8 cellular contexts compared by ENCODE assay signal in genomic region chr1:58782308-58783089, GRCh38. TPM values are rescaled to one million over a fixed set of nuclear protein-coding genes. Genes with fewer than 3 reads are reported as not detected.
A peak's percentile ranks its signal among the peaks of the same experiment; 100 is the strongest.
DNase-seq lines count a peak whose midpoint lies in the region; ATAC-seq and TF ChIP-seq lines count a peak whose summit lies in the region.

No MANE protein-coding gene starts in this region.

- peaks cover 44% of the 10 kb centered on the region for H3K27me3 ChIP-seq in DOHH2 (ENCODE audit: control insufficient read depth, low read length)
- H3K27me3 ChIP-seq in thymus (ENCODE audit: control insufficient read depth, insufficient read depth), result no peaks in the 10 kb centered on the region

- peaks cover 23% of the 10 kb centered on the region for H3K36me3 Mint-ChIP-seq in activated naive CD4-positive, alpha-beta T cell treated with anti-CD3 and anti-CD28 coated beads, Interleukin-2, amount 10 ng/mL, durations not matched to agents 7 days and 5 days
- peaks cover 5% of the 10 kb centered on the region for H3K36me3 Mint-ChIP-seq in glutamatergic neuron (ENCODE audit: unreplicated experiment)
- peaks cover 13% of the 10 kb centered on the region for H3K36me3 Mint-ChIP-seq in osteocyte (ENCODE audit: unreplicated experiment)

- WGBS in thymus, result 1% methylated on average over 72 of the region's 72 CpGs

- no peaks in the 10 kb centered on the region for H3K9me3 Mint-ChIP-seq in activated naive CD4-positive, alpha-beta T cell treated with anti-CD3 and anti-CD28 coated beads, Interleukin-2, amount 10 ng/mL, durations not matched to agents 7 days and 5 days
- H3K9me3 Mint-ChIP-seq in glutamatergic neuron (ENCODE audit: unreplicated experiment) (peaks cover 22% of the 10 kb centered on the region), osteocyte (ENCODE audit: unreplicated experiment) (no peaks in the 10 kb centered on the region)

- H3K4me2 ChIP-seq in DOHH2 (ENCODE audit: low read length), result peak overlapping the region; percentile 98

- H3K27ac ChIP-seq in DOHH2 (ENCODE audit: low read depth, low read length) (no peak overlapping the region), thymus (ENCODE audit: low read depth) (peak overlapping the region; percentile 98)

- H3K4me1 Mint-ChIP-seq in activated naive CD4-positive, alpha-beta T cell treated with anti-CD3 and anti-CD28 coated beads, Interleukin-2, amount 10 ng/mL, durations not matched to agents 7 days and 5 days, result peaks cover 33% of the 10 kb centered on the region
- H3K4me1 Mint-ChIP-seq in glutamatergic neuron (ENCODE audit: low read depth, unreplicated experiment), result peaks cover 2% of the 10 kb centered on the region
- peaks cover 40% of the 10 kb centered on the region for H3K4me1 Mint-ChIP-seq in osteocyte (ENCODE audit: unreplicated experiment)

- no peaks in the 10 kb centered on the region for H3K36me3 ChIP-seq in DOHH2 (ENCODE audit: control insufficient read depth, low read length)
- H3K36me3 ChIP-seq in thymus (ENCODE audit: control insufficient read depth, insufficient read depth), result no peaks in the 10 kb centered on the region

- H3F3A ChIP-seq in DOHH2 (ENCODE audit: control insufficient read depth, insufficient read depth), result peaks cover 8% of the 10 kb centered on the region

- peaks cover 9% of the 10 kb centered on the region; the same call in 1 of the 2 replicates for H4K20me1 ChIP-seq in DOHH2 (ENCODE audit: control insufficient read depth, insufficient read depth, low read depth, low read length)

- H3K4me3 ChIP-seq in DOHH2 (ENCODE audit: low read length) (peak overlapping the region; percentile 83), thymus (ENCODE audit: low read length) (peak overlapping the region; percentile 69)

- peak; percentile 54 for DNase-seq in RPMI7951 (ENCODE audit: low read depth)
- DNase-seq in activated naive CD4-positive, alpha-beta T cell treated with anti-CD3 and anti-CD28 coated beads, Interleukin-2, amount 10 ng/mL, durations not matched to agents 7 days and 5 days, result peak; percentile 74
- peak; percentile 72 for DNase-seq in glutamatergic neuron
- peak; percentile 86 for DNase-seq in osteocyte (ENCODE audit: extremely low spot score, unreplicated experiment)
- DNase-seq in A172 (ENCODE audit: low spot score), result no peak

- H3K4me1 ChIP-seq in DOHH2 (ENCODE audit: control insufficient read depth, low read length) (peaks cover 26% of the 10 kb centered on the region), thymus (ENCODE audit: control insufficient read depth, insufficient read depth, low read length) (peaks cover 11% of the 10 kb centered on the region)

- peaks cover 32% of the 10 kb centered on the region for H3K27me3 Mint-ChIP-seq in activated naive CD4-positive, alpha-beta T cell treated with anti-CD3 and anti-CD28 coated beads, Interleukin-2, amount 10 ng/mL, durations not matched to agents 7 days and 5 days
- H3K27me3 Mint-ChIP-seq in glutamatergic neuron (ENCODE audit: unreplicated experiment) (peaks cover 14% of the 10 kb centered on the region), osteocyte (ENCODE audit: unreplicated experiment) (no peaks in the 10 kb centered on the region)

- H3K4me3 Mint-ChIP-seq in activated naive CD4-positive, alpha-beta T cell treated with anti-CD3 and anti-CD28 coated beads, Interleukin-2, amount 10 ng/mL, durations not matched to agents 7 days and 5 days, result peak overlapping the region; percentile 81
- peak overlapping the region; percentile 97 for H3K4me3 Mint-ChIP-seq in glutamatergic neuron (ENCODE audit: unreplicated experiment)
- H3K4me3 Mint-ChIP-seq in osteocyte (ENCODE audit: unreplicated experiment), result peak overlapping the region; percentile 89

- ATAC-seq in HG02798 (IDR thresholded peaks at IDR 0.05; ENCODE audit: poor library complexity, unreplicated experiment), result peak; percentile 14

- H3K9me3 ChIP-seq in DOHH2 (ENCODE audit: control insufficient read depth, insufficient read depth, low read length) (no peaks in the 10 kb centered on the region), thymus (ENCODE audit: control insufficient read depth) (no peaks in the 10 kb centered on the region)

- TF ChIP-seq CTCF in DOHH2 (IDR thresholded peaks at IDR 0.05; ENCODE audit: low read depth, low read length, poor library complexity, severe bottlenecking) (no peak), glutamatergic neuron (IDR thresholded peaks at IDR 0.05; ENCODE audit: partially characterized antibody, unreplicated experiment) (no peak), osteocyte (IDR thresholded peaks at IDR 0.05) (no peak)

- no peaks in the 10 kb centered on the region for H3K9me2 ChIP-seq in DOHH2 (replicated peaks; ENCODE audit: control insufficient read depth, low read length)

- H3K79me2 ChIP-seq in DOHH2 (ENCODE audit: control insufficient read depth, low read length), result peaks cover 5% of the 10 kb centered on the region; the same call in 1 of the 2 replicates

- peak overlapping the region; percentile 95 for H3K27ac Mint-ChIP-seq in activated naive CD4-positive, alpha-beta T cell treated with anti-CD3 and anti-CD28 coated beads, Interleukin-2, amount 10 ng/mL, durations not matched to agents 7 days and 5 days
- H3K27ac Mint-ChIP-seq in glutamatergic neuron (ENCODE audit: unreplicated experiment), result peak overlapping the region; percentile 99
- peak overlapping the region; percentile 98 for H3K27ac Mint-ChIP-seq in osteocyte (ENCODE audit: unreplicated experiment)

- CTCF ChIA-PET in activated naive CD4-positive, alpha-beta T cell treated with anti-CD3 and anti-CD28 coated beads, Interleukin-2, amount 10 ng/mL, durations not matched to agents 7 days and 5 days (lab: Charles Lee), result interaction anchor here (0.7 to 2.0 kb wide), 8 partner anchors 9 to 916 kb away, joined by 3 to 11 read pairs (median 4); no protein-coding TSS in a partner anchor

RNA-seq across cellular contexts. Expression of gene JUN, which starts 1.3 kb away (rescaled TPM):
- total RNA-seq in RPMI7951 (2014; rRNA removed; shearing (Covaris generic)), result 36.6 and 49.7 TPM in 2 replicates
- total RNA-seq in glutamatergic neuron (ENCODE audit: unreplicated experiment), result 83.1 TPM
- total RNA-seq in osteocyte, result 115 and 134 TPM in 2 replicates
- polyA plus RNA-seq in thymus, result 74.3 TPM
- total RNA-seq in A172 (2014; rRNA removed; shearing (Covaris generic)), result 73.6 and 82.2 TPM in 2 replicates
